Comparison of ENCODE assay signal across 11 cellular contexts in genomic region chr4:157075401-157075800, GRCh38. TPM values are rescaled to one million over a fixed set of nuclear protein-coding genes. Genes with fewer than 3 reads are reported as not detected.
A peak's percentile ranks its signal among the peaks of the same experiment; 100 is the strongest.
DNase-seq lines count a peak whose midpoint lies in the region; ATAC-seq, FAIRE-seq and TF ChIP-seq lines count a peak whose summit lies in the region.
"Had no signal": no experiment of that assay in that cellular context is flagged by ENCODE, and none has a peak within 500 bp of the region (broad histone marks: within the 10 kb centered on the region; RNA-seq: fewer than 3 reads in every experiment).

No MANE protein-coding gene starts in this region.

- H3K27ac ChIP-seq in kidney (ENCODE audit: low read depth in 2 of 2, low read length in 2 of 2) = no peak overlapping the region
- H3K27ac ChIP-seq in RWPE1 = no peak overlapping the region

- CTCF ChIA-PET in RWPE1 (lab: Yijun Ruan, JAX) = interaction anchor here (0.6 to 1.0 kb wide), 3 partner anchors 30 to 818 kb away, joined by 3 read pairs; no protein-coding TSS in a partner anchor

- H3K9me3 ChIP-seq in kidney (ENCODE audit: control insufficient read depth in 1 of 2, low read length in 2 of 2) (no peaks in the 10 kb centered on the region), skeletal muscle satellite cell (replicated peaks; ENCODE audit: low read length) (no peaks in the 10 kb centered on the region)

- ATAC-seq in activated naive CD8-positive, alpha-beta T cell treated with anti-CD3 and anti-CD28 coated beads, Interleukin-2, amount 50 U/mL, for 24 hours = no peak
- ATAC-seq: HCT116 had no signal

- no peaks in the 10 kb centered on the region for H3K27me3 ChIP-seq in bronchial epithelial cell (ENCODE audit: control insufficient read depth, insufficient read depth, low read length)
- H3K27me3 ChIP-seq in skeletal muscle satellite cell (ENCODE audit: control insufficient read depth, insufficient read depth, low read length) = no peaks in the 10 kb centered on the region

- no peaks in the 10 kb centered on the region for H3K4me1 Mint-ChIP-seq in activated naive CD8-positive, alpha-beta T cell treated with anti-CD3 and anti-CD28 coated beads, Interleukin-2, amount 50 U/mL, for 24 hours

- H3K9me3 Mint-ChIP-seq in activated naive CD8-positive, alpha-beta T cell treated with anti-CD3 and anti-CD28 coated beads, Interleukin-2, amount 50 U/mL, for 24 hours = no peaks in the 10 kb centered on the region
- H3K9me3 Mint-ChIP-seq: dendritic cell treated with granulocyte-macrophage colony-stimulating factor and Interleukin-4, amounts not matched to agents 40 ng/mL and 50 ng/mL, for 4 days had no signal

- H3K27me3 Mint-ChIP-seq in activated naive CD8-positive, alpha-beta T cell treated with anti-CD3 and anti-CD28 coated beads, Interleukin-2, amount 50 U/mL, for 24 hours = peaks cover 18% of the 10 kb centered on the region

- H3K4me1 ChIP-seq in kidney (ENCODE audit: control insufficient read depth in 1 of 2, insufficient read depth in 1 of 2, low read depth in 1 of 2, low read length in 2 of 2) = no peaks in the 10 kb centered on the region
- peaks cover 4% of the 10 kb centered on the region for H3K4me1 ChIP-seq in skeletal muscle satellite cell (ENCODE audit: control insufficient read depth, insufficient read depth, low read length)

- H3K4me3 Mint-ChIP-seq in activated naive CD8-positive, alpha-beta T cell treated with anti-CD3 and anti-CD28 coated beads, Interleukin-2, amount 50 U/mL, for 24 hours = no peak overlapping the region

- TF ChIP-seq CTCF in bronchial epithelial cell (IDR thresholded peaks at IDR 0.05; ENCODE audit: insufficient read depth, low read length, severe bottlenecking) (no peak), kidney (IDR thresholded peaks at IDR 0.05; ENCODE audit: borderline replicate concordance, extremely low read depth, insufficient read depth) (no peak), RWPE1 (conservative IDR thresholded peaks at IDR 0.05; ENCODE audit: low read depth) (no peak)

- H3K4me3 ChIP-seq in bronchial epithelial cell (ENCODE audit: low read depth, low read length) (peak overlapping the region; percentile 61), kidney (ENCODE audit: low read length in 2 of 2) (peak overlapping the region; percentile 41 to 72), skeletal muscle satellite cell (ENCODE audit: low read length) (peak overlapping the region; percentile 91)

- DNase-seq in HTR-8/SVneo (ENCODE audit: insufficient read length, low spot score) = peak; percentile 5
- peak; percentile 54 for DNase-seq in bronchial epithelial cell (ENCODE audit: low read depth)
- DNase-seq in kidney = no peak
- no peak for DNase-seq in RWPE1 (ENCODE audit: low spot score)
- DNase-seq in NCI-H524 treated with DMSO at 0.1 percent for 48 hours (lab: John Stamatoyannopoulos, UW) = no peak
- DNase-seq in NCI-H1694 (lab: John Stamatoyannopoulos, UW) = no peak
- DNase-seq in activated naive CD8-positive, alpha-beta T cell treated with anti-CD3 and anti-CD28 coated beads, Interleukin-2, amount 50 U/mL, for 24 hours = no peak
- DNase-seq: DMS 273 treated with DMSO at 0.1 percent for 48 hours had no signal

- peak overlapping the region in 1 of 2 donors; percentile 37 for H3K9ac ChIP-seq in kidney (ENCODE audit: low read length in 2 of 2)
- peak overlapping the region; percentile 79 for H3K9ac ChIP-seq in skeletal muscle satellite cell (ENCODE audit: low read depth, low read length)

- FAIRE-seq in HTR-8/SVneo (lab: Jason Lieb, UNC) = no peak
- no peak for FAIRE-seq in bronchial epithelial cell (lab: Jason Lieb, UNC)
- FAIRE-seq in kidney (lab: Jason Lieb, UNC) = no peak

- intact Hi-C loops in kidney (cut with DNase I) = no loop called here

- peak overlapping the region; percentile 98 for H3K4me2 ChIP-seq in skeletal muscle satellite cell (ENCODE audit: low read length)

- H3K36me3 Mint-ChIP-seq in activated naive CD8-positive, alpha-beta T cell treated with anti-CD3 and anti-CD28 coated beads, Interleukin-2, amount 50 U/mL, for 24 hours (ENCODE audit: low read depth) = no peaks in the 10 kb centered on the region

- H3K36me3 ChIP-seq in bronchial epithelial cell (ENCODE audit: control insufficient read depth, insufficient read depth, low read length) (no peaks in the 10 kb centered on the region), kidney (ENCODE audit: control insufficient read depth in 1 of 2, insufficient read depth in 2 of 2, low read length in 2 of 2) (no peaks in the 10 kb centered on the region), skeletal muscle satellite cell (ENCODE audit: insufficient read depth, low read length) (no peaks in the 10 kb centered on the region)

- no peak overlapping the region for H3K27ac Mint-ChIP-seq in activated naive CD8-positive, alpha-beta T cell treated with anti-CD3 and anti-CD28 coated beads, Interleukin-2, amount 50 U/mL, for 24 hours
- H3K27ac Mint-ChIP-seq: dendritic cell treated with granulocyte-macrophage colony-stimulating factor and Interleukin-4, amounts not matched to agents 40 ng/mL and 50 ng/mL, for 4 days had no signal

- POLR2A ChIA-PET in RWPE1 (lab: Yijun Ruan, JAX; ENCODE audit: low non-redundant PET) = no interaction called here

RNA-seq across cellular contexts. Expression of gene GLRB, which starts 0.5 kb away (rescaled TPM):
- 2.6 and 3.1 TPM in 2 replicates for total RNA-seq in bronchial epithelial cell
- 3.3 TPM for total RNA-seq in kidney
- polyA plus RNA-seq in kidney (ENCODE audit: insufficient read depth, low read depth, low replicate concordance) = 5.2 TPM
- 2.8 and 5.8 TPM in 2 replicates for total RNA-seq in skeletal muscle satellite cell (2012; rRNA removed)

Comparison
In these comparisons a context has a peak if more than half of its experiments do, and no peak if none do; other contexts are left out.
1. DNase-seq: peak in HTR-8/SVneo (single experiment) and bronchial epithelial cell (single experiment); none in kidney (single experiment), RWPE1 (single experiment), NCI-H524 treated with DMSO at 0.1 percent for 48 hours (single experiment), NCI-H1694 (single experiment) and activated naive CD8-positive, alpha-beta T cell treated with anti-CD3 and anti-CD28 coated beads, Interleukin-2, amount 50 U/mL, for 24 hours (single experiment).
2. Peak in every context shown above with its lines, with median percentiles within 50 percentile points of each other: H3K4me3 ChIP-seq.